In genomic region chr13:97226788-97227627, GRCh38 we compare ENCODE assay signal across 8 cellular contexts. TPM values are rescaled to one million over a fixed set of nuclear protein-coding genes. Genes with fewer than 3 reads are reported as not detected.
DNase-seq lines count a peak whose midpoint lies in the region; ATAC-seq and TF ChIP-seq lines count a peak whose summit lies in the region.

No MANE protein-coding gene starts in this region.

- H3K9me3 Mint-ChIP-seq in stimulated activated naive CD8-positive, alpha-beta T cell treated with anti-CD3 and anti-CD28 coated beads, Interleukin-15, Interleukin-2, amounts not matched to agents 100 ng/mL and 50 ng/mL, for 24 hours: no peaks in the 10 kb centered on the region

- H4K20me1 ChIP-seq in Karpas-422 (ENCODE audit: insufficient read depth, low read depth, low read length): peaks cover 13% of the 10 kb centered on the region; the same call in 1 of the 2 replicates

- no peaks in the 10 kb centered on the region for H3K9me2 ChIP-seq in Karpas-422 (replicated peaks; ENCODE audit: insufficient read depth, low read length)

- in situ Hi-C loops in KBM-7 (cut with MboI; ENCODE audit: low pct_unique_long_range_greater_than_20kb, low sequenced_read_pairs): no loop called here

- H3K27me3 Mint-ChIP-seq in stimulated activated naive CD8-positive, alpha-beta T cell treated with anti-CD3 and anti-CD28 coated beads, Interleukin-15, Interleukin-2, amounts not matched to agents 100 ng/mL and 50 ng/mL, for 24 hours: no peaks in the 10 kb centered on the region

- peak; percentile 64 for DNase-seq in KBM-7
- DNase-seq in activated T-helper 9 cell treated with anti-CD3 and anti-CD28 coated beads, Interleukin-2, amount 50 U/mL, for 16 hours (ENCODE audit: low read depth): peak; percentile 21
- DNase-seq in iris pigment epithelial cell (ENCODE audit: low read depth): peak; percentile 36
- no peak for DNase-seq in GF-D8 (lab: John Stamatoyannopoulos, UW)
- no peak for DNase-seq in Karpas-422

- ATAC-seq in GM21619 (IDR thresholded peaks at IDR 0.05; ENCODE audit: unreplicated experiment): peak; percentile 43

- H3K9me3 ChIP-seq in Karpas-422 (ENCODE audit: low read length): no peaks in the 10 kb centered on the region

- H3K4me1 Mint-ChIP-seq in stimulated activated naive CD8-positive, alpha-beta T cell treated with anti-CD3 and anti-CD28 coated beads, Interleukin-15, Interleukin-2, amounts not matched to agents 100 ng/mL and 50 ng/mL, for 24 hours (ENCODE audit: low read depth): peaks cover 58% of the 10 kb centered on the region

- no peaks in the 10 kb centered on the region for H3K27me3 ChIP-seq in Karpas-422 (ENCODE audit: low read length)

- no peak overlapping the region for H3K27ac ChIP-seq in Karpas-422 (ENCODE audit: low read length)

- H3K9ac ChIP-seq in Karpas-422 (ENCODE audit: low read length): no peak overlapping the region

- H3K36me3 Mint-ChIP-seq in stimulated activated naive CD8-positive, alpha-beta T cell treated with anti-CD3 and anti-CD28 coated beads, Interleukin-15, Interleukin-2, amounts not matched to agents 100 ng/mL and 50 ng/mL, for 24 hours (ENCODE audit: low read depth): peaks cover 7% of the 10 kb centered on the region

- H3K79me2 ChIP-seq in Karpas-422 (ENCODE audit: low read length): no peaks in the 10 kb centered on the region

- no peak for TF ChIP-seq CTCF in GM12875 (IDR thresholded peaks at IDR 0.05; ENCODE audit: borderline replicate concordance, insufficient read depth, low read depth, low read length)

- no peak overlapping the region for H3K4me2 ChIP-seq in Karpas-422 (ENCODE audit: low read depth, low read length, poor library complexity, severe bottlenecking)

- peaks cover 19% of the 10 kb centered on the region for H3K4me1 ChIP-seq in Karpas-422 (ENCODE audit: low read length)

- H3K4me3 ChIP-seq in GM12875 (ENCODE audit: low read depth, low read length) (peak overlapping the region; percentile 27), Karpas-422 (ENCODE audit: low read length) (no peak overlapping the region)

- H2AFZ ChIP-seq in Karpas-422 (ENCODE audit: low read length): no peak overlapping the region

- peak overlapping the region; percentile 78 for H3K4me3 Mint-ChIP-seq in stimulated activated naive CD8-positive, alpha-beta T cell treated with anti-CD3 and anti-CD28 coated beads, Interleukin-15, Interleukin-2, amounts not matched to agents 100 ng/mL and 50 ng/mL, for 24 hours

- no peaks in the 10 kb centered on the region for H3K36me3 ChIP-seq in Karpas-422 (ENCODE audit: insufficient read depth, low read length)

- H3K27ac Mint-ChIP-seq in stimulated activated naive CD8-positive, alpha-beta T cell treated with anti-CD3 and anti-CD28 coated beads, Interleukin-15, Interleukin-2, amounts not matched to agents 100 ng/mL and 50 ng/mL, for 24 hours: peak overlapping the region; percentile 89

RNA-seq across cellular contexts. Expression of gene MBNL2, which starts 4.9 kb away (rescaled TPM):
- 4.4 and 8.5 TPM in 2 replicates for total RNA-seq in Karpas-422 (2014; rRNA removed; shearing (Covaris generic); ENCODE audit: low replicate concordance)

Comparison
In these comparisons a context has a peak if more than half of its experiments do, and no peak if none do; other contexts are left out.
1. DNase-seq: peak in KBM-7 (single experiment), activated T-helper 9 cell treated with anti-CD3 and anti-CD28 coated beads, Interleukin-2, amount 50 U/mL, for 16 hours (single experiment) and iris pigment epithelial cell (single experiment); none in GF-D8 (single experiment) and Karpas-422 (single experiment).